22 cellular contexts compared by ENCODE assay signal in genomic region chr2:104888489-104889245, GRCh38. TPM values are rescaled to one million over a fixed set of nuclear protein-coding genes. Genes with fewer than 3 reads are reported as not detected.
DNase-seq lines count a peak whose midpoint lies in the region; ATAC-seq and TF ChIP-seq lines count a peak whose summit lies in the region.
"Had no signal": no experiment of that assay in that cellular context is flagged by ENCODE, and none has a peak within 500 bp of the region (broad histone marks: within the 10 kb centered on the region; RNA-seq: fewer than 3 reads in every experiment).

No MANE protein-coding gene starts in this region.

- TF ChIP-seq CTCF in activated B cell treated with CpG ODN at 0.5 μM for 24 hours (IDR thresholded peaks at IDR 0.05): no peak

- H3K36me3 Mint-ChIP-seq in activated CD4-positive, alpha-beta T cell treated with anti-CD3 and anti-CD28 coated beads for 36 hours (ENCODE audit: low read depth): no peaks in the 10 kb centered on the region
- no peaks in the 10 kb centered on the region for H3K36me3 Mint-ChIP-seq in activated CD4-positive, alpha-beta T cell treated with anti-CD3 and anti-CD28 coated beads, Interleukin-2, amount 10 ng/mL, durations not matched to agents 24 days and 14 days (ENCODE audit: low read depth)
- H3K36me3 Mint-ChIP-seq in activated B cell treated with CpG ODN at 0.5 μM for 24 hours (ENCODE audit: low read depth): no peaks in the 10 kb centered on the region
- no peaks in the 10 kb centered on the region for H3K36me3 Mint-ChIP-seq in stimulated activated naive B cell treated with anti-CD40 and anti-IgM and Interleukin-4, amounts not matched to agents 10 μg/mL and 1 μg/mL and 100 μg/mL, for 72 hours
- H3K36me3 Mint-ChIP-seq: stimulated activated effector memory CD8-positive, alpha-beta T cell treated with anti-CD3 and anti-CD28 coated beads, Interleukin-12 subunit alpha, Interleukin-12 subunit beta, amount 100 ng/mL, for 72 hours had no signal

- peaks cover 9% of the 10 kb centered on the region for H3K27me3 Mint-ChIP-seq in activated CD4-positive, alpha-beta T cell treated with anti-CD3 and anti-CD28 coated beads for 36 hours
- peaks cover 11% of the 10 kb centered on the region for H3K27me3 Mint-ChIP-seq in activated CD4-positive, alpha-beta T cell treated with anti-CD3 and anti-CD28 coated beads, Interleukin-2, amount 10 ng/mL, durations not matched to agents 24 days and 14 days
- no peaks in the 10 kb centered on the region for H3K27me3 Mint-ChIP-seq in activated B cell treated with CpG ODN at 0.5 μM for 24 hours
- peaks cover 5 to 10% of the 10 kb centered on the region in 2 donors for H3K27me3 Mint-ChIP-seq in stimulated activated naive B cell treated with anti-CD40 and anti-IgM and Interleukin-4, amounts not matched to agents 10 μg/mL and 1 μg/mL and 100 μg/mL, for 72 hours

- no peaks in the 10 kb centered on the region for H3K9me3 Mint-ChIP-seq in activated CD4-positive, alpha-beta T cell treated with anti-CD3 and anti-CD28 coated beads for 36 hours (ENCODE audit: low read depth)
- H3K9me3 Mint-ChIP-seq in activated CD4-positive, alpha-beta T cell treated with anti-CD3 and anti-CD28 coated beads, Interleukin-2, amount 10 ng/mL, durations not matched to agents 24 days and 14 days: no peaks in the 10 kb centered on the region
- H3K9me3 Mint-ChIP-seq in activated B cell treated with CpG ODN at 0.5 μM for 24 hours: no peaks in the 10 kb centered on the region
- peaks cover 0 to 7% of the 10 kb centered on the region in 2 donors for H3K9me3 Mint-ChIP-seq in stimulated activated naive B cell treated with anti-CD40 and anti-IgM and Interleukin-4, amounts not matched to agents 10 μg/mL and 1 μg/mL and 100 μg/mL, for 72 hours
- H3K9me3 Mint-ChIP-seq: activated naive CD8-positive, alpha-beta T cell treated with anti-CD3 and anti-CD28 coated beads, Interleukin-2, amount 50 U/mL, for 24 hours; activated T-helper 2 cell treated with anti-CD3 and anti-CD28 coated beads, Interferon-gamma antibody, Interleukin-2, Interleukin-4, amounts not matched to agents 10 μg/mL and 5 μg/mL and 100 μg/mL, durations not matched to agents 14 hours and 24 hours and 36 hours; stimulated activated effector memory CD8-positive, alpha-beta T cell treated with anti-CD3 and anti-CD28 coated beads, Interleukin-12 subunit alpha, Interleukin-12 subunit beta, amount 100 ng/mL, for 72 hours had no signal

- CTCF ChIA-PET in activated CD4-positive, alpha-beta T cell treated with anti-CD3 and anti-CD28 coated beads for 36 hours (lab: Charles Lee): no interaction called here
- CTCF ChIA-PET in activated B cell treated with CpG ODN at 0.5 μM for 24 hours (lab: Charles Lee): no interaction called here

- H3K4me3 Mint-ChIP-seq in activated CD4-positive, alpha-beta T cell treated with anti-CD3 and anti-CD28 coated beads for 36 hours: no peak overlapping the region
- H3K4me3 Mint-ChIP-seq in activated CD4-positive, alpha-beta T cell treated with anti-CD3 and anti-CD28 coated beads, Interleukin-2, amount 10 ng/mL, durations not matched to agents 24 days and 14 days: no peak overlapping the region
- peak overlapping the region; percentile 1 for H3K4me3 Mint-ChIP-seq in activated B cell treated with CpG ODN at 0.5 μM for 24 hours
- H3K4me3 Mint-ChIP-seq in stimulated activated naive B cell treated with anti-CD40 and anti-IgM and Interleukin-4, amounts not matched to agents 10 μg/mL and 1 μg/mL and 100 μg/mL, for 72 hours: peak overlapping the region in 1 of 2 donors; percentile 32
- H3K4me3 Mint-ChIP-seq: activated naive CD8-positive, alpha-beta T cell treated with anti-CD3 and anti-CD28 coated beads, Interleukin-2, amount 50 U/mL, for 24 hours; stimulated activated effector memory CD8-positive, alpha-beta T cell treated with anti-CD3 and anti-CD28 coated beads, Interleukin-12 subunit alpha, Interleukin-12 subunit beta, amount 100 ng/mL, for 72 hours; T-helper 1 cell treated with Interleukin-12 subunit alpha and Interleukin-12 subunit beta and Interleukin-4 antibody, amounts not matched to agents 30 μg/mL and 1 μg/mL, for 36 hours had no signal

- DNase-seq in activated CD4-positive, alpha-beta T cell treated with anti-CD3 and anti-CD28 coated beads for 36 hours: peak; percentile 19
- no peak for DNase-seq in activated CD4-positive, alpha-beta T cell treated with anti-CD3 and anti-CD28 coated beads, Interleukin-2, amount 10 ng/mL, durations not matched to agents 24 days and 14 days
- DNase-seq in activated B cell treated with CpG ODN at 0.5 μM for 24 hours (no peak), hepatic stellate cell (ENCODE audit: low spot score) (no peak), HUDEP-2 (lab: John Stamatoyannopoulos, UW; ENCODE audit: unreplicated experiment in 76 of 76) (no peak)
- DNase-seq in stimulated activated naive B cell treated with anti-CD40 and anti-IgM and Interleukin-4, amounts not matched to agents 10 μg/mL and 1 μg/mL and 100 μg/mL, for 72 hours: no peak
- DNase-seq: activated naive CD8-positive, alpha-beta T cell treated with anti-CD3 and anti-CD28 coated beads, Interleukin-2, amount 50 U/mL, for 24 hours; glutamatergic neuron; NCI-H1092 treated with DMSO at 0.1 percent for 48 hours; NCI-H2081; NCI-H69; occipital lobe; SIG-M5; tibial artery had no signal

- intact Hi-C loops in activated CD4-positive, alpha-beta T cell treated with anti-CD3 and anti-CD28 coated beads for 36 hours (cut with DNase I, micrococcal nuclease): no loop called here
- intact Hi-C loops in activated CD4-positive, alpha-beta T cell treated with anti-CD3 and anti-CD28 coated beads, Interleukin-2, amount 10 ng/mL, durations not matched to agents 24 days and 14 days (cut with micrococcal nuclease): no loop called here
- intact Hi-C loops in activated B cell treated with CpG ODN at 0.5 μM for 24 hours (cut with micrococcal nuclease): loop anchor here (2.0 kb wide), 1 partner anchor 88 kb away; no protein-coding TSS in a partner anchor

- H3K4me1 Mint-ChIP-seq in activated CD4-positive, alpha-beta T cell treated with anti-CD3 and anti-CD28 coated beads for 36 hours: peaks cover 14% of the 10 kb centered on the region
- peaks cover 14% of the 10 kb centered on the region for H3K4me1 Mint-ChIP-seq in activated CD4-positive, alpha-beta T cell treated with anti-CD3 and anti-CD28 coated beads, Interleukin-2, amount 10 ng/mL, durations not matched to agents 24 days and 14 days
- peaks cover 35% of the 10 kb centered on the region for H3K4me1 Mint-ChIP-seq in activated B cell treated with CpG ODN at 0.5 μM for 24 hours
- peaks cover 18 to 29% of the 10 kb centered on the region in 2 donors for H3K4me1 Mint-ChIP-seq in stimulated activated naive B cell treated with anti-CD40 and anti-IgM and Interleukin-4, amounts not matched to agents 10 μg/mL and 1 μg/mL and 100 μg/mL, for 72 hours

- peak; percentile 39 for ATAC-seq in activated CD4-positive, alpha-beta T cell treated with anti-CD3 and anti-CD28 coated beads for 36 hours
- ATAC-seq in HG03103 (IDR thresholded peaks at IDR 0.05; ENCODE audit: low read depth, unreplicated experiment): peak; percentile 12
- peak; percentile 25 for ATAC-seq in activated B cell treated with CpG ODN at 0.5 μM for 24 hours (ENCODE audit: low read depth)
- peak; percentile 63 to 68 for ATAC-seq in stimulated activated naive B cell treated with anti-CD40 and anti-IgM and Interleukin-4, amounts not matched to agents 10 μg/mL and 1 μg/mL and 100 μg/mL, for 72 hours (replicated peaks)
- no peak for ATAC-seq in GM19328 (IDR thresholded peaks at IDR 0.05; ENCODE audit: unreplicated experiment)
- ATAC-seq: activated naive CD8-positive, alpha-beta T cell treated with anti-CD3 and anti-CD28 coated beads, Interleukin-2, amount 50 U/mL, for 24 hours; left lobe of liver; stimulated activated effector memory CD8-positive, alpha-beta T cell treated with anti-CD3 and anti-CD28 coated beads, Interleukin-12 subunit alpha, Interleukin-12 subunit beta, amount 100 ng/mL, for 72 hours had no signal

- H3K27ac Mint-ChIP-seq in activated CD4-positive, alpha-beta T cell treated with anti-CD3 and anti-CD28 coated beads for 36 hours: no peak overlapping the region
- H3K27ac Mint-ChIP-seq in activated CD4-positive, alpha-beta T cell treated with anti-CD3 and anti-CD28 coated beads, Interleukin-2, amount 10 ng/mL, durations not matched to agents 24 days and 14 days: no peak overlapping the region
- H3K27ac Mint-ChIP-seq in activated B cell treated with CpG ODN at 0.5 μM for 24 hours: peak overlapping the region; percentile 56
- H3K27ac Mint-ChIP-seq in stimulated activated naive B cell treated with anti-CD40 and anti-IgM and Interleukin-4, amounts not matched to agents 10 μg/mL and 1 μg/mL and 100 μg/mL, for 72 hours: no peak overlapping the region
- H3K27ac Mint-ChIP-seq: activated naive CD8-positive, alpha-beta T cell treated with anti-CD3 and anti-CD28 coated beads, Interleukin-2, amount 50 U/mL, for 24 hours; activated T-helper 2 cell treated with anti-CD3 and anti-CD28 coated beads, Interferon-gamma antibody, Interleukin-2, Interleukin-4, amounts not matched to agents 10 μg/mL and 5 μg/mL and 100 μg/mL, durations not matched to agents 14 hours and 24 hours and 36 hours; stimulated activated effector memory CD8-positive, alpha-beta T cell treated with anti-CD3 and anti-CD28 coated beads, Interleukin-12 subunit alpha, Interleukin-12 subunit beta, amount 100 ng/mL, for 72 hours; T-helper 1 cell treated with Interleukin-12 subunit alpha and Interleukin-12 subunit beta and Interleukin-4 antibody, amounts not matched to agents 30 μg/mL and 1 μg/mL, for 36 hours had no signal

- POLR2A ChIA-PET in activated CD4-positive, alpha-beta T cell treated with anti-CD3 and anti-CD28 coated beads for 36 hours (lab: Charles Lee): no interaction called here
- POLR2A ChIA-PET in activated B cell treated with CpG ODN at 0.5 μM for 24 hours (lab: Charles Lee): no interaction called here

RNA-seq across cellular contexts. Expression of gene POU3F3, which starts 34.8 kb away (rescaled TPM):
- not detected for total RNA-seq in activated CD4-positive, alpha-beta T cell treated with anti-CD3 and anti-CD28 coated beads for 36 hours
- not detected in 2 replicates for total RNA-seq in activated CD4-positive, alpha-beta T cell treated with anti-CD3 and anti-CD28 coated beads, Interleukin-2, amount 10 ng/mL, durations not matched to agents 24 days and 14 days
- not detected in 2 replicates for total RNA-seq in activated B cell treated with CpG ODN at 0.5 μM for 24 hours
- total RNA-seq: activated T-helper 2 cell treated with anti-CD3 and anti-CD28 coated beads, Interferon-gamma antibody, Interleukin-2, Interleukin-4, amounts not matched to agents 10 μg/mL and 5 μg/mL and 100 μg/mL, durations not matched to agents 14 hours and 24 hours and 36 hours; fibroblast of lung; G401; left lobe of liver had no signal
